Comparison of ENCODE assay signal across 8 cellular contexts in genomic region chr9:5437254-5438216, GRCh38. TPM values are rescaled to one million over a fixed set of nuclear protein-coding genes. Genes with fewer than 3 reads are reported as not detected.
DNase-seq lines count a peak whose midpoint lies in the region; ATAC-seq and TF ChIP-seq lines count a peak whose summit lies in the region.

Gene PLGRKT (minus strand): TSS chr9:5437925. CDS start chr9:5431977, 5,948 bp downstream.

- peaks cover 10% of the 10 kb centered on the region for H3K36me3 Mint-ChIP-seq in osteocyte (ENCODE audit: unreplicated experiment)

- H3K9me3 ChIP-seq in thymus (ENCODE audit: control insufficient read depth) = no peaks in the 10 kb centered on the region

- H3K4me1 Mint-ChIP-seq in osteocyte (ENCODE audit: unreplicated experiment) = peaks cover 21% of the 10 kb centered on the region

- under 1% methylated on average over 55 of the region's 55 CpGs for WGBS in thymus

- H3K27ac ChIP-seq in thymus (ENCODE audit: low read depth) = peak within 1 kb of the TSS; percentile 85

- H3K4me3 ChIP-seq in thymus (ENCODE audit: low read length) = peak within 1 kb of the TSS; percentile 73

- DNase-seq in NCI-H128 (lab: John Stamatoyannopoulos, UW; ENCODE audit: unreplicated experiment) (peak; percentile 89), SW 1271 (lab: John Stamatoyannopoulos, UW) (peak; percentile 27 to 63), head of caudate nucleus (peak; percentile 93 to 99 (median 97)), osteocyte (ENCODE audit: extremely low spot score, unreplicated experiment) (peak; percentile 94)
- DNase-seq in activated naive CD8-positive, alpha-beta T cell treated with anti-CD3 and anti-CD28 coated beads, Interleukin-2, amount 50 U/mL, for 16 hours (ENCODE audit: low read depth, low spot score) = peak; percentile 68

- H3K27me3 ChIP-seq in thymus (ENCODE audit: control insufficient read depth, insufficient read depth) = no peaks in the 10 kb centered on the region

- peak; percentile 26; the same call in 1 of the 3 replicates for TF ChIP-seq CTCF in GM12872 (IDR thresholded peaks at IDR 0.05; ENCODE audit: insufficient read depth, low read depth, low read length)
- TF ChIP-seq CTCF in osteocyte (IDR thresholded peaks at IDR 0.05) = peak; percentile 39

- peak; percentile 85 for ATAC-seq in HG02678 (IDR thresholded peaks at IDR 0.05; ENCODE audit: unreplicated experiment)

- intact Hi-C loops in head of caudate nucleus (cut with DNase I) = loop anchor here (10.0 kb wide), 1 partner anchor 93 kb away; no protein-coding TSS in a partner anchor

- H3K36me3 ChIP-seq in thymus (ENCODE audit: control insufficient read depth, insufficient read depth) = peaks cover 15% of the 10 kb centered on the region

- no peaks in the 10 kb centered on the region for H3K9me3 Mint-ChIP-seq in osteocyte (ENCODE audit: unreplicated experiment)

- H3K27me3 Mint-ChIP-seq in osteocyte (ENCODE audit: unreplicated experiment) = no peaks in the 10 kb centered on the region

- H3K4me1 ChIP-seq in thymus (ENCODE audit: control insufficient read depth, insufficient read depth, low read length) = peaks cover 4% of the 10 kb centered on the region

- H3K4me3 Mint-ChIP-seq in osteocyte (ENCODE audit: unreplicated experiment) = peak within 1 kb of the TSS; percentile 91

- H3K27ac Mint-ChIP-seq in osteocyte (ENCODE audit: unreplicated experiment) = peak within 1 kb of the TSS; percentile 96

RNA-seq across cellular contexts. Expression of gene PLGRKT, which starts in this region (rescaled TPM):
- 12.4 and 13.9 TPM in 2 replicates for total RNA-seq in osteocyte
- polyA plus RNA-seq in thymus = 38.8 TPM

Comparison
In these comparisons a context has a peak if more than half of its experiments do, and no peak if none do; other contexts are left out.
1. Peak in every context shown above with its lines: DNase-seq, ATAC-seq, H3K4me3 ChIP-seq and H3K27ac ChIP-seq.
2. DNase-seq: peak in every context shown above with its lines; median percentile 97 in head of caudate nucleus; 94 in osteocyte; 89 in NCI-H128; 68 in activated naive CD8-positive, alpha-beta T cell treated with anti-CD3 and anti-CD28 coated beads, Interleukin-2, amount 50 U/mL, for 16 hours; 45 in SW 1271.